ENCODE assay signal across 13 cellular contexts in the genomic region with DNA sequence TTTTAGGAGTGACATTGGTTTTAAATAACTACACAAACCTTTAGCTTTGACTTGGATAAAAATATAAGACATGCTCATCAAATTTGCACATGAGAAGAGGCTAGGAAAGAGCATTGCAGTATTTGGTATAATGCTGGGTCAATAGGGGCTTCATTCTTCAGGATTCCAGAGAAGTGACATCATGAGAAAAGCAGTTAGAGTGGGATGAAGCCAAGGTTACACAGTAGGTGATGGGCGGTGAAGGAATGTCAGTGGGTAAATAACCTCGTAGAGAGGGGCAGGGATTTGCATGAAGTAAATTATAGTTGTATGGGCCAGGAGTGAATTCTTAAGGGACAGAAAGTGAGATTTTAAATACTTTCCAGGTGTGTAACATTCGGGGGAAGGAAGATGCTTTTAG.
A peak's percentile ranks its signal among the peaks of the same experiment; 100 is the strongest.
DNase-seq lines count a peak whose midpoint lies in the region; ATAC-seq, FAIRE-seq and TF ChIP-seq lines count a peak whose summit lies in the region.
"Had no signal": no experiment of that assay in that cellular context is flagged by ENCODE, and none has a peak within 500 bp of the region (broad histone marks: within the 10 kb centered on the region; RNA-seq: fewer than 3 reads in every experiment).

No MANE protein-coding gene starts in this region.

- no peaks in the 10 kb centered on the region for H3K27me3 ChIP-seq in HepG2 (ENCODE audit: control insufficient read depth in 1 of 2, insufficient read depth in 2 of 2, low read length in 2 of 2)
- H3K27me3 ChIP-seq in right lobe of liver: no peaks in the 10 kb centered on the region
- H3K27me3 ChIP-seq in body of pancreas: no peaks in the 10 kb centered on the region
- no peaks in the 10 kb centered on the region for H3K27me3 ChIP-seq in kidney epithelial cell (ENCODE audit: control insufficient read depth, insufficient read depth, low read length)

- no peak for ATAC-seq in HepG2
- no peak for ATAC-seq in right lobe of liver
- ATAC-seq in body of pancreas: peak; percentile 74
- ATAC-seq in GM19328 (IDR thresholded peaks at IDR 0.05; ENCODE audit: unreplicated experiment): no peak
- ATAC-seq in GM21737 (IDR thresholded peaks at IDR 0.05; ENCODE audit: unreplicated experiment): no peak
- ATAC-seq: activated CD8-positive, alpha-beta T cell treated with anti-CD3 and anti-CD28 coated beads for 36 hours; stimulated activated naive B cell treated with anti-CD40 and anti-IgM and Interleukin-4, amounts not matched to agents 10 μg/mL and 1 μg/mL and 100 μg/mL, for 72 hours had no signal

- no peak overlapping the region for H3K27ac ChIP-seq in HepG2 (ENCODE audit: extremely low read length, insufficient read depth, low read length)
- H3K27ac ChIP-seq in right lobe of liver: no peak overlapping the region
- H3K27ac ChIP-seq in body of pancreas: no peak overlapping the region

- H4K20me1 ChIP-seq in HepG2 (ENCODE audit: insufficient read depth, low read length): no peaks in the 10 kb centered on the region

- no peak overlapping the region for H3K4me2 ChIP-seq in HepG2 (ENCODE audit: low read depth, low read length)

- H3K27me3 Mint-ChIP-seq in glutamatergic neuron (ENCODE audit: unreplicated experiment): no peaks in the 10 kb centered on the region
- H3K27me3 Mint-ChIP-seq: activated CD8-positive, alpha-beta T cell treated with anti-CD3 and anti-CD28 coated beads for 36 hours; activated naive CD8-positive, alpha-beta T cell treated with anti-CD3 and anti-CD28 coated beads, Interleukin-2, amount 10 ng/mL, durations not matched to agents 7 days and 5 days; stimulated activated naive B cell treated with anti-CD40 and anti-IgM and Interleukin-4, amounts not matched to agents 10 μg/mL and 1 μg/mL and 100 μg/mL, for 72 hours had no signal

- H3K4me3 ChIP-seq in HepG2 (replicated peaks in 1 of 3; ENCODE audit: insufficient read depth in 1 of 3, low read depth in 2 of 3, low read length in 3 of 3) (no peak overlapping the region), right lobe of liver (no peak overlapping the region), body of pancreas (no peak overlapping the region), kidney epithelial cell (ENCODE audit: low read depth, low read length) (no peak overlapping the region)
- H3K4me3 ChIP-seq: lung had no signal

- no peaks in the 10 kb centered on the region for H3K79me2 ChIP-seq in HepG2 (ENCODE audit: insufficient read depth, low read length)

- H3K27ac Mint-ChIP-seq in glutamatergic neuron (ENCODE audit: unreplicated experiment): no peak overlapping the region
- H3K27ac Mint-ChIP-seq: activated CD8-positive, alpha-beta T cell treated with anti-CD3 and anti-CD28 coated beads for 36 hours; activated naive CD8-positive, alpha-beta T cell treated with anti-CD3 and anti-CD28 coated beads, Interleukin-2, amount 10 ng/mL, durations not matched to agents 7 days and 5 days; stimulated activated naive B cell treated with anti-CD40 and anti-IgM and Interleukin-4, amounts not matched to agents 10 μg/mL and 1 μg/mL and 100 μg/mL, for 72 hours had no signal

- no peak for TF ChIP-seq CTCF in HepG2 (CRISPR knock-in tag; IDR thresholded peaks at IDR 0.05)
- TF ChIP-seq CTCF in right lobe of liver (IDR thresholded peaks at IDR 0.05): no peak
- no peak for TF ChIP-seq CTCF in body of pancreas (IDR thresholded peaks at IDR 0.05)
- TF ChIP-seq CTCF in kidney epithelial cell (IDR thresholded peaks at IDR 0.05; ENCODE audit: insufficient read depth, low read length, poor library complexity, severe bottlenecking): no peak
- no peak for TF ChIP-seq CTCF in glutamatergic neuron (IDR thresholded peaks at IDR 0.05; ENCODE audit: partially characterized antibody, unreplicated experiment)

- no peak for TF ChIP-seq POLR2A in HepG2 (IDR thresholded peaks at IDR 0.05; ENCODE audit: insufficient read depth in 1 of 2, low read depth in 2 of 2, low read length in 2 of 2)
- TF ChIP-seq POLR2A in right lobe of liver (IDR thresholded peaks at IDR 0.05): no peak
- no peak for TF ChIP-seq POLR2A in body of pancreas (IDR thresholded peaks at IDR 0.05)

- TF ChIP-seq EP300 in HepG2 (IDR thresholded peaks at IDR 0.05; ENCODE audit: low read depth in 2 of 2, low read length in 2 of 2) (no peak), HepG2 (CRISPR knock-in tag; IDR thresholded peaks at IDR 0.05; ENCODE audit: borderline replicate concordance) (no peak)

- POLR2A ChIA-PET in HepG2 (lab: Yijun Ruan, JAX): no interaction called here

- intact Hi-C loops in HepG2 (cut with micrococcal nuclease; ENCODE audit: unreplicated experiment): no loop called here
- intact Hi-C loops in right lobe of liver (cut with DNase I): no loop called here
- intact Hi-C loops in body of pancreas (cut with DNase I): no loop called here

- H3K9me3 ChIP-seq in HepG2 (ENCODE audit: low read length) (no peaks in the 10 kb centered on the region), right lobe of liver (no peaks in the 10 kb centered on the region), body of pancreas (no peaks in the 10 kb centered on the region)

- H3K9me3 Mint-ChIP-seq in glutamatergic neuron (ENCODE audit: unreplicated experiment): no peaks in the 10 kb centered on the region
- H3K9me3 Mint-ChIP-seq: activated CD8-positive, alpha-beta T cell treated with anti-CD3 and anti-CD28 coated beads for 36 hours; activated naive CD8-positive, alpha-beta T cell treated with anti-CD3 and anti-CD28 coated beads, Interleukin-2, amount 10 ng/mL, durations not matched to agents 7 days and 5 days had no signal

- no peak for TF ChIP-seq RAD21 in HepG2 (CRISPR knock-in tag; IDR thresholded peaks at IDR 0.05)

- no peak for FAIRE-seq in HepG2 (lab: Jason Lieb, UNC)

- in situ Hi-C loops in HepG2 (cut with HindIII; ENCODE audit: extremely low pct_ligation_motif_present, low pct_unique_long_range_greater_than_20kb): no loop called here

- WGBS in HepG2 (ENCODE audit: low lambda C conversion rate): under 1% methylated on average over 3 of the region's 3 CpGs
- 23% methylated on average over 3 of the region's 3 CpGs for WGBS in right lobe of liver (ENCODE audit: insufficient coverage, low coverage, low lambda C conversion rate, missing lambda C conversion rate)
- 32 to 35% methylated on average over 3 of the region's 3 CpGs for WGBS in body of pancreas, 2 donors

- H3K4me1 Mint-ChIP-seq in glutamatergic neuron (ENCODE audit: low read depth, unreplicated experiment): no peaks in the 10 kb centered on the region
- H3K4me1 Mint-ChIP-seq: activated naive CD8-positive, alpha-beta T cell treated with anti-CD3 and anti-CD28 coated beads, Interleukin-2, amount 10 ng/mL, durations not matched to agents 7 days and 5 days; stimulated activated naive B cell treated with anti-CD40 and anti-IgM and Interleukin-4, amounts not matched to agents 10 μg/mL and 1 μg/mL and 100 μg/mL, for 72 hours had no signal

- no peaks in the 10 kb centered on the region for H3K36me3 Mint-ChIP-seq in glutamatergic neuron (ENCODE audit: unreplicated experiment)
- H3K36me3 Mint-ChIP-seq: activated naive CD8-positive, alpha-beta T cell treated with anti-CD3 and anti-CD28 coated beads, Interleukin-2, amount 10 ng/mL, durations not matched to agents 7 days and 5 days; stimulated activated naive B cell treated with anti-CD40 and anti-IgM and Interleukin-4, amounts not matched to agents 10 μg/mL and 1 μg/mL and 100 μg/mL, for 72 hours had no signal

- H3K9ac ChIP-seq in HepG2 (ENCODE audit: insufficient read depth, low read depth, low read length): no peak overlapping the region

- no peak overlapping the region for H2AFZ ChIP-seq in HepG2 (ENCODE audit: low read length)

- DNase-seq in HepG2 (ENCODE audit: low spot score) (peak; percentile 47), right lobe of liver (no peak), body of pancreas (no peak), kidney epithelial cell (ENCODE audit: low read depth) (peak; percentile 62), NCI-H1105 treated with DMSO at 0.1 percent for 48 hours (lab: John Stamatoyannopoulos, UW) (no peak), glutamatergic neuron (no peak)
- DNase-seq: activated CD8-positive, alpha-beta T cell treated with anti-CD3 and anti-CD28 coated beads for 36 hours; activated naive CD8-positive, alpha-beta T cell treated with anti-CD3 and anti-CD28 coated beads, Interleukin-2, amount 10 ng/mL, durations not matched to agents 7 days and 5 days; NCI-H510A; stimulated activated naive B cell treated with anti-CD40 and anti-IgM and Interleukin-4, amounts not matched to agents 10 μg/mL and 1 μg/mL and 100 μg/mL, for 72 hours had no signal

- no peaks in the 10 kb centered on the region for H3K36me3 ChIP-seq in HepG2 (replicated peaks in 1 of 2; ENCODE audit: control insufficient read depth in 1 of 2, insufficient read depth in 2 of 2, low read length in 2 of 2)
- H3K36me3 ChIP-seq in right lobe of liver: no peaks in the 10 kb centered on the region
- no peaks in the 10 kb centered on the region for H3K36me3 ChIP-seq in body of pancreas (replicated peaks in 1 of 2; ENCODE audit: insufficient read depth in 1 of 2, low read depth in 2 of 2)
- no peaks in the 10 kb centered on the region for H3K36me3 ChIP-seq in kidney epithelial cell (ENCODE audit: control insufficient read depth, insufficient read depth, low read length)

- H3K4me1 ChIP-seq in HepG2 (ENCODE audit: insufficient read depth, low read length): no peaks in the 10 kb centered on the region
- H3K4me1 ChIP-seq in right lobe of liver: no peaks in the 10 kb centered on the region
- H3K4me1 ChIP-seq in body of pancreas: no peaks in the 10 kb centered on the region

- CTCF ChIA-PET in HepG2 (lab: Yijun Ruan, JAX; ENCODE audit: low intra/inter-chr PET ratio, low total read pairs): no interaction called here

- H3K4me3 Mint-ChIP-seq in glutamatergic neuron (ENCODE audit: unreplicated experiment): no peak overlapping the region
- H3K4me3 Mint-ChIP-seq: activated CD8-positive, alpha-beta T cell treated with anti-CD3 and anti-CD28 coated beads for 36 hours; activated naive CD8-positive, alpha-beta T cell treated with anti-CD3 and anti-CD28 coated beads, Interleukin-2, amount 10 ng/mL, durations not matched to agents 7 days and 5 days; stimulated activated naive B cell treated with anti-CD40 and anti-IgM and Interleukin-4, amounts not matched to agents 10 μg/mL and 1 μg/mL and 100 μg/mL, for 72 hours had no signal

- BruUV-seq in HepG2 (replicated peaks; lab: Mats Ljungman, UMichigan): no TSS peak

TF ChIP-seq in HepG2, 621 proteins besides CTCF, POLR2A, EP300 and RAD21:
- TF ChIP-seq ZKSCAN8 (CRISPR knock-in tag; IDR thresholded peaks at IDR 0.05; ENCODE audit: borderline replicate concordance): no peak
- peak; percentile 9; the same call in 1 of the 2 replicates for TF ChIP-seq ATF7 (IDR thresholded peaks at IDR 0.05)
- no peak for TF ChIP-seq ATF7 (CRISPR knock-in tag; IDR thresholded peaks at IDR 0.05)
TF ChIP-seq in HepG2: peak in this region for 1.

Comparison
In these comparisons a context has a peak if more than half of its experiments do, and no peak if none do; other contexts are left out.
1. DNase-seq: peak in HepG2 (single experiment) and kidney epithelial cell (single experiment); none in right lobe of liver (0 of 3), body of pancreas (0 of 4), NCI-H1105 treated with DMSO at 0.1 percent for 48 hours (single experiment) and glutamatergic neuron (single experiment).